In genomic region chr16:25118851-25119584, GRCh38 we compare ENCODE assay signal across 10 cellular contexts.
"Had no signal": no experiment of that assay in that cellular context is flagged by ENCODE, and none has a peak within 500 bp of the region (broad histone marks: within the 10 kb centered on the region; RNA-seq: fewer than 3 reads in every experiment).

No MANE protein-coding gene starts in this region.

- H3K9me3 ChIP-seq: mucosa of descending colon had no signal

- H3K4me3 ChIP-seq: mucosa of descending colon had no signal

- H3K27me3 Mint-ChIP-seq: memory B cell had no signal

- H3K4me3 Mint-ChIP-seq: activated CD8-positive, alpha-beta T cell treated with anti-CD3 and anti-CD28 coated beads, Interleukin-2, amount 10 ng/mL, durations not matched to agents 7 days and 5 days; memory B cell; T-helper 1 cell treated with Interleukin-12 subunit alpha and Interleukin-12 subunit beta and Interleukin-4 antibody, amounts not matched to agents 30 μg/mL and 1 μg/mL, for 36 hours; WTC11 had no signal

- H3K27ac Mint-ChIP-seq: activated CD8-positive, alpha-beta T cell treated with anti-CD3 and anti-CD28 coated beads, Interleukin-2, amount 10 ng/mL, durations not matched to agents 7 days and 5 days; memory B cell; T-helper 1 cell treated with Interleukin-12 subunit alpha and Interleukin-12 subunit beta and Interleukin-4 antibody, amounts not matched to agents 30 μg/mL and 1 μg/mL, for 36 hours had no signal

- DNase-seq: activated CD4-positive, alpha-beta T cell treated with anti-CD3 and anti-CD28 coated beads for 4 hours; activated CD8-positive, alpha-beta T cell treated with anti-CD3 and anti-CD28 coated beads, Interleukin-2, amount 10 ng/mL, durations not matched to agents 7 days and 5 days; activated naive CD4-positive, alpha-beta T cell treated with Interleukin-2 at 50 U/mL for 16 hours; mucosa of descending colon; stimulated activated CD4-positive, alpha-beta T cell treated with anti-CD3 and anti-CD28 coated beads, Interleukin-12 subunit alpha, Interleukin-12 subunit beta, amount 100 ng/mL, for 4 hours; stimulated activated CD4-positive, alpha-beta T cell treated with anti-CD3 and anti-CD28 coated beads, Interleukin-2, amount 100 ng/mL, for 24 hours had no signal

- ATAC-seq: activated CD8-positive, alpha-beta T cell treated with anti-CD3 and anti-CD28 coated beads, Interleukin-2, amount 10 ng/mL, durations not matched to agents 7 days and 5 days; left lobe of liver; mucosa of descending colon; WTC11 had no signal

- H3K9me3 Mint-ChIP-seq: memory B cell; T-helper 1 cell treated with Interleukin-12 subunit alpha and Interleukin-12 subunit beta and Interleukin-4 antibody, amounts not matched to agents 30 μg/mL and 1 μg/mL, for 36 hours; WTC11 had no signal

- H3K4me1 Mint-ChIP-seq: WTC11 had no signal
